Comparison of ENCODE assay signal across 7 cellular contexts in the genomic region with DNA sequence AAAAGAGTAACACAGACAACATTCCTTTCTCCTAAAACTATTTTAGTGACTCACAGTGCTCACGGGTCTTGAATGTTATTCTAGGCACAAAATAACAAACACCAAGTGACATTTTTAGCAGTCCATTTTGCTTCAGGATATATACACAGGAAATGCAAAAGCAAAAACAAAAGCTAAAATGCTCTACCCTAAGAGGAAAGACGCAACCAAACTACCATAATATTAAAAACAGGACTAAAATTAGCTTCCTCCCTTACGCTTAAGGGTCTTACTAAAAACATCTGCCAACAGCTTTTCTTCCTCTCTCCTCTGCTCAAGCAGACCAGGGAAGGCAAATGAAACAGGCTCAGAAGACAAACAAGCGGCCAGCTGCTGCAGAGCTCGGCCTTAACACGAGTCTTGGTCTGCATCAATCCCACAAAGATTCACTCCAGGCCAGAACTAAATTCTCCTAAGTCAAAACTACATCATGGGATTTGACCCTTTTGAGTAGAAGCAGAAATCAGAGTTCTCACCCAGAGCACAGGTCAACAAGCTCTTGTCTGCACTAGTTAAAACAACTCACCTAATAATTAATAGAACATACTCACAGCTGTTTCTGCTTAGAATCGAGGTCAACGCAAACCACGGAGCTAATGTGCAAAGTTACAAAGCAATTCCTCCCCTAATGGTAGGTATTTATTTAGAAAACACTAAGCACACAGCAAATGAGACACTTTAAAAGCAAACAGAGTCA.
DNase-seq lines count a peak whose midpoint lies in the region; ATAC-seq, FAIRE-seq and TF ChIP-seq lines count a peak whose summit lies in the region.

No MANE protein-coding gene starts in this region.

- H3K27ac Mint-ChIP-seq in activated naive CD4-positive, alpha-beta T cell treated with anti-CD3 and anti-CD28 coated beads, Interleukin-2, amount 50 U/mL, for 72 hours: peak overlapping the region; percentile 85 to 98

- intact Hi-C loops in left ventricle myocardium inferior (cut with micrococcal nuclease): loop anchor here (10.0 kb wide), 1 partner anchor 57 kb away; no protein-coding TSS in a partner anchor

- H3K9me3 ChIP-seq in left ventricle myocardium inferior (replicated peaks) (no peaks in the 10 kb centered on the region), small intestine (ENCODE audit: control insufficient read depth, low read depth) (no peaks in the 10 kb centered on the region)

- no peak for ATAC-seq in activated naive CD4-positive, alpha-beta T cell treated with anti-CD3 and anti-CD28 coated beads, Interleukin-2, amount 50 U/mL, for 72 hours

- peak overlapping the region; percentile 37 for H3K4me3 ChIP-seq in left ventricle myocardium inferior
- H3K4me3 ChIP-seq in small intestine (ENCODE audit: low read depth in 1 of 2, low read length in 2 of 2): no peak overlapping the region

- no peak for FAIRE-seq in small intestine (lab: Jason Lieb, UNC)

- H3K27ac ChIP-seq in left ventricle myocardium inferior (replicated peaks) (peak overlapping the region; percentile 86), small intestine (ENCODE audit: low read depth in 1 of 2, low read length in 1 of 2) (peak overlapping the region; percentile 63 to 96)

- H3K9me3 Mint-ChIP-seq in activated naive CD4-positive, alpha-beta T cell treated with anti-CD3 and anti-CD28 coated beads, Interleukin-2, amount 50 U/mL, for 72 hours: no peaks in the 10 kb centered on the region

- 35 to 59% (median 48%) methylated on average over 9 of the region's 9 CpGs for WGBS in small intestine, 3 donors

- no peaks in the 10 kb centered on the region for H3K36me3 ChIP-seq in left ventricle myocardium inferior
- H3K36me3 ChIP-seq in small intestine (ENCODE audit: control insufficient read depth in 2 of 2, insufficient read depth in 2 of 2, low read length in 2 of 2): no peaks in the 10 kb centered on the region

- peaks cover 0 to 10% of the 10 kb centered on the region in 2 donors for H3K36me3 Mint-ChIP-seq in activated naive CD4-positive, alpha-beta T cell treated with anti-CD3 and anti-CD28 coated beads, Interleukin-2, amount 50 U/mL, for 72 hours

- H3K4me1 ChIP-seq in left ventricle myocardium inferior (peaks cover 100% of the 10 kb centered on the region), small intestine (ENCODE audit: control insufficient read depth in 2 of 2, insufficient read depth in 1 of 2, low read depth in 1 of 2, low read length in 1 of 2) (peaks cover 0 to 22% of the 10 kb centered on the region in 2 donors)

- DNase-seq in GM13977 (ENCODE audit: low spot score) (peak; percentile 62), HS-27A (ENCODE audit: low read depth) (peak; percentile 36), left ventricle myocardium inferior (no peak), small intestine (no peak), iPS-NIHi11 (ENCODE audit: low spot score) (no peak), HT-29 (ENCODE audit: low spot score) (no peak)
- no peak for DNase-seq in activated naive CD4-positive, alpha-beta T cell treated with anti-CD3 and anti-CD28 coated beads, Interleukin-2, amount 50 U/mL, for 72 hours (ENCODE audit: low spot score in 2 of 2)

- no peak for TF ChIP-seq CTCF in GM13977 (IDR thresholded peaks at IDR 0.05; ENCODE audit: extremely low read depth, insufficient read depth, missing control alignments)
- no peak for TF ChIP-seq CTCF in left ventricle myocardium inferior (IDR thresholded peaks at IDR 0.05; ENCODE audit: borderline replicate concordance)

- no peaks in the 10 kb centered on the region for H3K27me3 ChIP-seq in left ventricle myocardium inferior (ENCODE audit: low read depth)
- no peaks in the 10 kb centered on the region for H3K27me3 ChIP-seq in small intestine (ENCODE audit: control insufficient read depth in 2 of 2, insufficient read depth in 2 of 2, low read length in 2 of 2)

- in situ Hi-C loops in GM13977 (cut with MboI; ENCODE audit: low pct_unique_long_range_greater_than_20kb, low sequenced_read_pairs, unreplicated experiment): no loop called here

Comparison
In these comparisons a context has a peak if more than half of its experiments do, and no peak if none do; other contexts are left out.
1. DNase-seq: peak in GM13977 (single experiment) and HS-27A (single experiment); none in activated naive CD4-positive, alpha-beta T cell treated with anti-CD3 and anti-CD28 coated beads, Interleukin-2, amount 50 U/mL, for 72 hours (0 of 2), left ventricle myocardium inferior (single experiment), small intestine (single experiment), iPS-NIHi11 (single experiment) and HT-29 (single experiment).